In genomic region chr6:98947411-98948292, GRCh38 we compare ENCODE assay signal across 1 cellular context.
TF ChIP-seq lines count a peak whose summit lies in the region.

Gene FBXL4 (minus strand): TSS chr6:98947946. CDS start chr6:98926988, 20,958 bp downstream.

TF ChIP-seq in K562, 482 proteins besides CTCF, POLR2A, EP300 and RAD21 (continued from another document and continues in another):
- no peak for TF ChIP-seq ETV6 (IDR thresholded peaks at IDR 0.05; ENCODE audit: borderline replicate concordance in 1 of 2, low read depth in 2 of 2, low read length in 1 of 2)
- TF ChIP-seq ETV6 (CRISPR knock-in tag; IDR thresholded peaks at IDR 0.05; ENCODE audit: borderline replicate concordance): no peak
- TF ChIP-seq ZNF764 (CRISPR knock-in tag; IDR thresholded peaks at IDR 0.05; ENCODE audit: low read depth): no peak
- peak; percentile 36; the same call in 1 of the 2 replicates for TF ChIP-seq CREB1 (IDR thresholded peaks at IDR 0.05)
- TF ChIP-seq CREB1 (CRISPR knock-in tag; IDR thresholded peaks at IDR 0.05): peak; percentile 48; the same call in 1 of the 2 replicates
- TF ChIP-seq SREBF1 (IDR thresholded peaks at IDR 0.05; ENCODE audit: borderline replicate concordance, low read depth, low read length): no peak
- TF ChIP-seq SMAD4 (CRISPR knock-in tag; conservative IDR thresholded peaks at IDR 0.05): peak; percentile 21; the same call in 1 of the 2 replicates
- TF ChIP-seq SETDB1 (IDR thresholded peaks at IDR 0.05; ENCODE audit: low read length): no peak
- TF ChIP-seq SMAD2 (IDR thresholded peaks at IDR 0.05; ENCODE audit: low read depth, low read length): no peak
- peak; percentile 77 for TF ChIP-seq TAF1 (IDR thresholded peaks at IDR 0.05; ENCODE audit: control insufficient read depth, extremely low read depth, insufficient read depth, low read length, severe bottlenecking)
- TF ChIP-seq, protein P1, sequence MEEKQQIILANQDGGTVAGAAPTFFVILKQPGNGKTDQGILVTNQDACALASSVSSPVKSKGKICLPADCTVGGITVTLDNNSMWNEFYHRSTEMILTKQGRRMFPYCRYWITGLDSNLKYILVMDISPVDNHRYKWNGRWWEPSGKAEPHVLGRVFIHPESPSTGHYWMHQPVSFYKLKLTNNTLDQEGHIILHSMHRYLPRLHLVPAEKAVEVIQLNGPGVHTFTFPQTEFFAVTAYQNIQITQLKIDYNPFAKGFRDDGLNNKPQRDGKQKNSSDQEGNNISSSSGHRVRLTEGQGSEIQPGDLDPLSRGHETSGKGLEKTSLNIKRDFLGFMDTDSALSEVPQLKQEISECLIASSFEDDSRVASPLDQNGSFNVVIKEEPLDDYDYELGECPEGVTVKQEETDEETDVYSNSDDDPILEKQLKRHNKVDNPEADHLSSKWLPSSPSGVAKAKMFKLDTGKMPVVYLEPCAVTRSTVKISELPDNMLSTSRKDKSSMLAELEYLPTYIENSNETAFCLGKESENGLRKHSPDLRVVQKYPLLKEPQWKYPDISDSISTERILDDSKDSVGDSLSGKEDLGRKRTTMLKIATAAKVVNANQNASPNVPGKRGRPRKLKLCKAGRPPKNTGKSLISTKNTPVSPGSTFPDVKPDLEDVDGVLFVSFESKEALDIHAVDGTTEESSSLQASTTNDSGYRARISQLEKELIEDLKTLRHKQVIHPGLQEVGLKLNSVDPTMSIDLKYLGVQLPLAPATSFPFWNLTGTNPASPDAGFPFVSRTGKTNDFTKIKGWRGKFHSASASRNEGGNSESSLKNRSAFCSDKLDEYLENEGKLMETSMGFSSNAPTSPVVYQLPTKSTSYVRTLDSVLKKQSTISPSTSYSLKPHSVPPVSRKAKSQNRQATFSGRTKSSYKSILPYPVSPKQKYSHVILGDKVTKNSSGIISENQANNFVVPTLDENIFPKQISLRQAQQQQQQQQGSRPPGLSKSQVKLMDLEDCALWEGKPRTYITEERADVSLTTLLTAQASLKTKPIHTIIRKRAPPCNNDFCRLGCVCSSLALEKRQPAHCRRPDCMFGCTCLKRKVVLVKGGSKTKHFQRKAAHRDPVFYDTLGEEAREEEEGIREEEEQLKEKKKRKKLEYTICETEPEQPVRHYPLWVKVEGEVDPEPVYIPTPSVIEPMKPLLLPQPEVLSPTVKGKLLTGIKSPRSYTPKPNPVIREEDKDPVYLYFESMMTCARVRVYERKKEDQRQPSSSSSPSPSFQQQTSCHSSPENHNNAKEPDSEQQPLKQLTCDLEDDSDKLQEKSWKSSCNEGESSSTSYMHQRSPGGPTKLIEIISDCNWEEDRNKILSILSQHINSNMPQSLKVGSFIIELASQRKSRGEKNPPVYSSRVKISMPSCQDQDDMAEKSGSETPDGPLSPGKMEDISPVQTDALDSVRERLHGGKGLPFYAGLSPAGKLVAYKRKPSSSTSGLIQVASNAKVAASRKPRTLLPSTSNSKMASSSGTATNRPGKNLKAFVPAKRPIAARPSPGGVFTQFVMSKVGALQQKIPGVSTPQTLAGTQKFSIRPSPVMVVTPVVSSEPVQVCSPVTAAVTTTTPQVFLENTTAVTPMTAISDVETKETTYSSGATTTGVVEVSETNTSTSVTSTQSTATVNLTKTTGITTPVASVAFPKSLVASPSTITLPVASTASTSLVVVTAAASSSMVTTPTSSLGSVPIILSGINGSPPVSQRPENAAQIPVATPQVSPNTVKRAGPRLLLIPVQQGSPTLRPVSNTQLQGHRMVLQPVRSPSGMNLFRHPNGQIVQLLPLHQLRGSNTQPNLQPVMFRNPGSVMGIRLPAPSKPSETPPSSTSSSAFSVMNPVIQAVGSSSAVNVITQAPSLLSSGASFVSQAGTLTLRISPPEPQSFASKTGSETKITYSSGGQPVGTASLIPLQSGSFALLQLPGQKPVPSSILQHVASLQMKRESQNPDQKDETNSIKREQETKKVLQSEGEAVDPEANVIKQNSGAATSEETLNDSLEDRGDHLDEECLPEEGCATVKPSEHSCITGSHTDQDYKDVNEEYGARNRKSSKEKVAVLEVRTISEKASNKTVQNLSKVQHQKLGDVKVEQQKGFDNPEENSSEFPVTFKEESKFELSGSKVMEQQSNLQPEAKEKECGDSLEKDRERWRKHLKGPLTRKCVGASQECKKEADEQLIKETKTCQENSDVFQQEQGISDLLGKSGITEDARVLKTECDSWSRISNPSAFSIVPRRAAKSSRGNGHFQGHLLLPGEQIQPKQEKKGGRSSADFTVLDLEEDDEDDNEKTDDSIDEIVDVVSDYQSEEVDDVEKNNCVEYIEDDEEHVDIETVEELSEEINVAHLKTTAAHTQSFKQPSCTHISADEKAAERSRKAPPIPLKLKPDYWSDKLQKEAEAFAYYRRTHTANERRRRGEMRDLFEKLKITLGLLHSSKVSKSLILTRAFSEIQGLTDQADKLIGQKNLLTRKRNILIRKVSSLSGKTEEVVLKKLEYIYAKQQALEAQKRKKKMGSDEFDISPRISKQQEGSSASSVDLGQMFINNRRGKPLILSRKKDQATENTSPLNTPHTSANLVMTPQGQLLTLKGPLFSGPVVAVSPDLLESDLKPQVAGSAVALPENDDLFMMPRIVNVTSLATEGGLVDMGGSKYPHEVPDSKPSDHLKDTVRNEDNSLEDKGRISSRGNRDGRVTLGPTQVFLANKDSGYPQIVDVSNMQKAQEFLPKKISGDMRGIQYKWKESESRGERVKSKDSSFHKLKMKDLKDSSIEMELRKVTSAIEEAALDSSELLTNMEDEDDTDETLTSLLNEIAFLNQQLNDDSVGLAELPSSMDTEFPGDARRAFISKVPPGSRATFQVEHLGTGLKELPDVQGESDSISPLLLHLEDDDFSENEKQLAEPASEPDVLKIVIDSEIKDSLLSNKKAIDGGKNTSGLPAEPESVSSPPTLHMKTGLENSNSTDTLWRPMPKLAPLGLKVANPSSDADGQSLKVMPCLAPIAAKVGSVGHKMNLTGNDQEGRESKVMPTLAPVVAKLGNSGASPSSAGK (IDR thresholded peaks at IDR 0.05): peak; percentile 91
- TF ChIP-seq PHF8 (IDR thresholded peaks at IDR 0.05; ENCODE audit: borderline replicate concordance, low read length): peak; percentile 85; the same call in 1 of the 2 replicates
- no peak for TF ChIP-seq TRIM24 (IDR thresholded peaks at IDR 0.05)
- peak; percentile 94 for TF ChIP-seq POLR2G (IDR thresholded peaks at IDR 0.05; ENCODE audit: low read depth, low read length)
- peak; percentile 83 for TF ChIP-seq POLR2AphosphoS5 (IDR thresholded peaks at IDR 0.05; ENCODE audit: control insufficient read depth, insufficient read depth, low read depth, low read length)
- TF ChIP-seq, protein P2, sequence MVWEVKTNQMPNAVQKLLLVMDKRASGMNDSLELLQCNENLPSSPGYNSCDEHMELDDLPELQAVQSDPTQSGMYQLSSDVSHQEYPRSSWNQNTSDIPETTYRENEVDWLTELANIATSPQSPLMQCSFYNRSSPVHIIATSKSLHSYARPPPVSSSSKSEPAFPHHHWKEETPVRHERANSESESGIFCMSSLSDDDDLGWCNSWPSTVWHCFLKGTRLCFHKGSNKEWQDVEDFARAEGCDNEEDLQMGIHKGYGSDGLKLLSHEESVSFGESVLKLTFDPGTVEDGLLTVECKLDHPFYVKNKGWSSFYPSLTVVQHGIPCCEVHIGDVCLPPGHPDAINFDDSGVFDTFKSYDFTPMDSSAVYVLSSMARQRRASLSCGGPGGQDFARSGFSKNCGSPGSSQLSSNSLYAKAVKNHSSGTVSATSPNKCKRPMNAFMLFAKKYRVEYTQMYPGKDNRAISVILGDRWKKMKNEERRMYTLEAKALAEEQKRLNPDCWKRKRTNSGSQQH (CRISPR knock-in tag; IDR thresholded peaks at IDR 0.05): no peak
- no peak for TF ChIP-seq TAL1 (IDR thresholded peaks at IDR 0.05)
- TF ChIP-seq ZNF766 (CRISPR knock-in tag; conservative IDR thresholded peaks at IDR 0.05): 0 out of 2 replicates have a peak, but pooled peaks have one; percentile 29
- peak; percentile 20 to 58; a peak in 1 of 4 replicates for TF ChIP-seq NONO (IDR thresholded peaks at IDR 0.05; ENCODE audit: low read depth in 2 of 2, low read length in 1 of 2)
- TF ChIP-seq ZNF12 (CRISPR knock-in tag; IDR thresholded peaks at IDR 0.05): no peak
- peak; percentile 29 to 57; a peak in 3 of 4 replicates for TF ChIP-seq NRF1 (conservative IDR thresholded peaks at IDR 0.05 in 1 of 2, IDR thresholded peaks at IDR 0.05 in 1 of 2)
- 0 out of 2 replicates have a peak, but pooled peaks have one; percentile 39 for TF ChIP-seq LCOR (CRISPR knock-in tag; IDR thresholded peaks at IDR 0.05)
- peak; percentile 92 for TF ChIP-seq MYC (IDR thresholded peaks at IDR 0.05; ENCODE audit: low read depth, low read length)
- TF ChIP-seq MYC (CRISPR knock-in tag; IDR thresholded peaks at IDR 0.05; ENCODE audit: borderline replicate concordance, low read depth): no peak
- TF ChIP-seq KDM4B (IDR thresholded peaks at IDR 0.05; ENCODE audit: borderline replicate concordance in 2 of 2, low read depth in 1 of 2): no peak
- TF ChIP-seq ZNF316 (IDR thresholded peaks at IDR 0.05): peak; percentile 27; the same call in 1 of the 2 replicates
- peak; percentile 94 for TF ChIP-seq EGR1 (conservative IDR thresholded peaks at IDR 0.05)
- TF ChIP-seq MYNN (IDR thresholded peaks at IDR 0.05): no peak
- no peak for TF ChIP-seq MYNN (CRISPR knock-in tag; IDR thresholded peaks at IDR 0.05)
- TF ChIP-seq POU5F1 (IDR thresholded peaks at IDR 0.05; ENCODE audit: borderline replicate concordance, low read depth, low read length, partially characterized antibody): no peak
- no peak for TF ChIP-seq MED1 (CRISPR knock-in tag; IDR thresholded peaks at IDR 0.05; ENCODE audit: borderline replicate concordance)
- TF ChIP-seq FOXA1 (IDR thresholded peaks at IDR 0.05; ENCODE audit: borderline replicate concordance): no peak
- TF ChIP-seq RNF2 (IDR thresholded peaks at IDR 0.05): 0 out of 2 replicates have a peak, but pooled peaks have one; percentile 39
- TF ChIP-seq CBX3 (IDR thresholded peaks at IDR 0.05; ENCODE audit: borderline replicate concordance in 1 of 2, low read length in 2 of 2): peak in 1 of 2 experiments; percentile 68; a peak in 1 of 3 replicates
- TF ChIP-seq HIVEP1 (CRISPR knock-in tag; IDR thresholded peaks at IDR 0.05): no peak
- TF ChIP-seq KDM2B (CRISPR knock-in tag; IDR thresholded peaks at IDR 0.05): no peak
- TF ChIP-seq ATF1 (CRISPR knock-in tag; IDR thresholded peaks at IDR 0.05): no peak
- TF ChIP-seq ATF1 (tag; IDR thresholded peaks at IDR 0.05): 0 out of 2 replicates have a peak, but pooled peaks have one; percentile 17
- TF ChIP-seq KAT8 (IDR thresholded peaks at IDR 0.05; ENCODE audit: low read depth): no peak
- no peak for TF ChIP-seq COPS2 (conservative IDR thresholded peaks at IDR 0.05)
- no peak for TF ChIP-seq NR4A1 (CRISPR knock-in tag; IDR thresholded peaks at IDR 0.05)
- no peak for TF ChIP-seq NR4A1 (tag; IDR thresholded peaks at IDR 0.05)
- peak; percentile 94 for TF ChIP-seq MAX (CRISPR knock-in tag; IDR thresholded peaks at IDR 0.05)
- no peak for TF ChIP-seq HSF4 (CRISPR knock-in tag; IDR thresholded peaks at IDR 0.05; ENCODE audit: borderline replicate concordance)
- TF ChIP-seq, protein P3, sequence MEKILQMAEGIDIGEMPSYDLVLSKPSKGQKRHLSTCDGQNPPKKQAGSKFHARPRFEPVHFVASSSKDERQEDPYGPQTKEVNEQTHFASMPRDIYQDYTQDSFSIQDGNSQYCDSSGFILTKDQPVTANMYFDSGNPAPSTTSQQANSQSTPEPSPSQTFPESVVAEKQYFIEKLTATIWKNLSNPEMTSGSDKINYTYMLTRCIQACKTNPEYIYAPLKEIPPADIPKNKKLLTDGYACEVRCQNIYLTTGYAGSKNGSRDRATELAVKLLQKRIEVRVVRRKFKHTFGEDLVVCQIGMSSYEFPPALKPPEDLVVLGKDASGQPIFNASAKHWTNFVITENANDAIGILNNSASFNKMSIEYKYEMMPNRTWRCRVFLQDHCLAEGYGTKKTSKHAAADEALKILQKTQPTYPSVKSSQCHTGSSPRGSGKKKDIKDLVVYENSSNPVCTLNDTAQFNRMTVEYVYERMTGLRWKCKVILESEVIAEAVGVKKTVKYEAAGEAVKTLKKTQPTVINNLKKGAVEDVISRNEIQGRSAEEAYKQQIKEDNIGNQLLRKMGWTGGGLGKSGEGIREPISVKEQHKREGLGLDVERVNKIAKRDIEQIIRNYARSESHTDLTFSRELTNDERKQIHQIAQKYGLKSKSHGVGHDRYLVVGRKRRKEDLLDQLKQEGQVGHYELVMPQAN (IDR thresholded peaks at IDR 0.05; ENCODE audit: borderline replicate concordance): no peak; the same call in 1 of the 2 replicates
- TF ChIP-seq SMARCC2 (IDR thresholded peaks at IDR 0.05; ENCODE audit: low read depth): no peak
- peak in 1 of 2 experiments; percentile 39; a peak in 1 of 4 replicates for TF ChIP-seq HDAC1 (IDR thresholded peaks at IDR 0.05)
- TF ChIP-seq FOXK1 (CRISPR knock-in tag; IDR thresholded peaks at IDR 0.05; ENCODE audit: borderline replicate concordance): peak; percentile 54; the same call in 1 of the 2 replicates
- TF ChIP-seq, protein P4, sequence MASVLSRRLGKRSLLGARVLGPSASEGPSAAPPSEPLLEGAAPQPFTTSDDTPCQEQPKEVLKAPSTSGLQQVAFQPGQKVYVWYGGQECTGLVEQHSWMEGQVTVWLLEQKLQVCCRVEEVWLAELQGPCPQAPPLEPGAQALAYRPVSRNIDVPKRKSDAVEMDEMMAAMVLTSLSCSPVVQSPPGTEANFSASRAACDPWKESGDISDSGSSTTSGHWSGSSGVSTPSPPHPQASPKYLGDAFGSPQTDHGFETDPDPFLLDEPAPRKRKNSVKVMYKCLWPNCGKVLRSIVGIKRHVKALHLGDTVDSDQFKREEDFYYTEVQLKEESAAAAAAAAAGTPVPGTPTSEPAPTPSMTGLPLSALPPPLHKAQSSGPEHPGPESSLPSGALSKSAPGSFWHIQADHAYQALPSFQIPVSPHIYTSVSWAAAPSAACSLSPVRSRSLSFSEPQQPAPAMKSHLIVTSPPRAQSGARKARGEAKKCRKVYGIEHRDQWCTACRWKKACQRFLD (CRISPR knock-in tag; IDR thresholded peaks at IDR 0.05): 0 out of 2 replicates have a peak, but pooled peaks have one; percentile 37
- 0 out of 2 replicates have a peak, but pooled peaks have one; percentile 23 for TF ChIP-seq CHD2 (IDR thresholded peaks at IDR 0.05; ENCODE audit: low read depth, low read length)
- TF ChIP-seq RB1 (IDR thresholded peaks at IDR 0.05; ENCODE audit: low read depth): peak; percentile 62; the same call in 1 of the 2 replicates
